In genomic region chr6:109303149-109303548, GRCh38 we compare ENCODE assay signal across 1 cellular context.
TF ChIP-seq lines count a peak whose summit lies in the region.

No MANE protein-coding gene starts in this region.

TF ChIP-seq in IMR-90, 13 proteins besides CTCF, POLR2A, EP300 and RAD21 (continued from another document):
- TF ChIP-seq MAZ (IDR thresholded peaks at IDR 0.05; ENCODE audit: borderline replicate concordance, low read depth, low read length), result no peak
- TF ChIP-seq ELK1 (IDR thresholded peaks at IDR 0.05; ENCODE audit: borderline replicate concordance, low read depth, low read length), result no peak
- TF ChIP-seq BHLHE40 (IDR thresholded peaks at IDR 0.05; ENCODE audit: low read depth, low read length), result no peak
- TF ChIP-seq RFX5 (IDR thresholded peaks at IDR 0.05; ENCODE audit: low read depth, low read length), result no peak
- no peak for TF ChIP-seq MXI1 (IDR thresholded peaks at IDR 0.05; ENCODE audit: borderline replicate concordance, low read depth, low read length)
- no peak for TF ChIP-seq SMC3 (IDR thresholded peaks at IDR 0.05; ENCODE audit: low read depth, low read length)
- no peak for TF ChIP-seq CHD1 (IDR thresholded peaks at IDR 0.05; ENCODE audit: low read depth, low read length)
- no peak for TF ChIP-seq NFE2L2 (IDR thresholded peaks at IDR 0.05; ENCODE audit: low read depth, low read length)
- TF ChIP-seq FOS (IDR thresholded peaks at IDR 0.05; ENCODE audit: low read depth, low read length), result no peak
- no peak for TF ChIP-seq RCOR1 (IDR thresholded peaks at IDR 0.05; ENCODE audit: insufficient replicate concordance, low read length)
- TF ChIP-seq MAFK (IDR thresholded peaks at IDR 0.05; ENCODE audit: low read depth, low read length), result no peak
- TF ChIP-seq CEBPB (IDR thresholded peaks at IDR 0.05; ENCODE audit: low read depth, low read length), result no peak
TF ChIP-seq in IMR-90: peak in this region for 0.
